2 cellular contexts compared by ENCODE assay signal in the genomic region with DNA sequence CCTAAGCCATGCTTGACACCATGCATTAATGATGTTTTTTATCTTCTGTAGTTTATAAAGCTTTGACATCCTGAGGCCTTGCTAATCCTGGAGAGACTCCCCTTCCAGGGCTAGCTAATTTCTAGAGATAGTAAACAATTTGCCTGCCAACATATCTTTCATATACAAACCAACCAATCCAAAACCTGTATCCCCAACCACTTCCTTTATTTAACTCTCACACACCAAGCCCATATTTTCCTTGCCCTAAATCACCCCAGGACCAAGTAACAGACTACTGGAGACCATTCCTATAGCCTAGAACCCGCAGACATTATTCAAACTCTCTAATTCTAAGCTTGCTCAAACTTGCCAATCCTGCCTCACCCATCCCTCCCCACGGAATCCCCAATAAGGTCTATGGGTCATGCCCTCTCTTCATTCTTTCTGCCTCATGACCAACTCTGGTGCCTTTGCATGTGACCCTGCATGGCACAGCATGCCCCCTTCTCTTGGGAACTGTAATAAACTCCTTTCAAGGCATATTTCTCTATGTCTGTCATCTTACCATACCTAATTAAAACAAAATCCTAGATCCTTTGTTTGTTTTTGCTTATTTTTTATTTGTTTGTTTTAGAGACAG.
TF ChIP-seq lines count a peak whose summit lies in the region.

No MANE protein-coding gene starts in this region.

TF ChIP-seq in H1, 55 proteins besides CTCF, POLR2A, EP300 and RAD21 (continued from another document):
- TF ChIP-seq TAF7 (optimal IDR thresholded peaks at IDR 0.05; ENCODE audit: borderline replicate concordance, low read depth, low read length): no peak
- TF ChIP-seq NANOG (IDR thresholded peaks at IDR 0.05; ENCODE audit: insufficient read depth, low read depth, low read length, poor library complexity, severe bottlenecking): no peak
- no peak for TF ChIP-seq SP2 (IDR thresholded peaks at IDR 0.05; ENCODE audit: low read length)
- no peak for TF ChIP-seq SIX5 (IDR thresholded peaks at IDR 0.05; ENCODE audit: low read depth, low read length)
- no peak for TF ChIP-seq TCF12 (IDR thresholded peaks at IDR 0.05; ENCODE audit: low read depth, low read length)
- TF ChIP-seq BCL11A (IDR thresholded peaks at IDR 0.05; ENCODE audit: low read depth in 2 of 2, low read length in 2 of 2): no peak
- TF ChIP-seq CBX5 (IDR thresholded peaks at IDR 0.05; ENCODE audit: low read depth, low read length): no peak
- TF ChIP-seq GABPA (IDR thresholded peaks at IDR 0.05; ENCODE audit: borderline replicate concordance, insufficient read depth, low read length): no peak

TF ChIP-seq in SK-N-SH treated with all-trans-retinoic acid at 6 μM for 48 hours, 23 proteins besides CTCF, POLR2A, EP300 and RAD21 (continued from another document):
- TF ChIP-seq, protein P1, sequence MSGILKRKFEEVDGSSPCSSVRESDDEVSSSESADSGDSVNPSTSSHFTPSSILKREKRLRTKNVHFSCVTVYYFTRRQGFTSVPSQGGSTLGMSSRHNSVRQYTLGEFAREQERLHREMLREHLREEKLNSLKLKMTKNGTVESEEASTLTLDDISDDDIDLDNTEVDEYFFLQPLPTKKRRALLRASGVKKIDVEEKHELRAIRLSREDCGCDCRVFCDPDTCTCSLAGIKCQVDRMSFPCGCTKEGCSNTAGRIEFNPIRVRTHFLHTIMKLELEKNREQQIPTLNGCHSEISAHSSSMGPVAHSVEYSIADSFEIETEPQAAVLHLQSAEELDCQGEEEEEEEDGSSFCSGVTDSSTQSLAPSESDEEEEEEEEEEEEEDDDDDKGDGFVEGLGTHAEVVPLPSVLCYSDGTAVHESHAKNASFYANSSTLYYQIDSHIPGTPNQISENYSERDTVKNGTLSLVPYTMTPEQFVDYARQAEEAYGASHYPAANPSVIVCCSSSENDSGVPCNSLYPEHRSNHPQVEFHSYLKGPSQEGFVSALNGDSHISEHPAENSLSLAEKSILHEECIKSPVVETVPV (CRISPR knock-in tag; IDR thresholded peaks at IDR 0.05): no peak
- TF ChIP-seq ZNF8 (CRISPR knock-in tag; IDR thresholded peaks at IDR 0.05) (no peak), ZC3H10 (CRISPR knock-in tag; IDR thresholded peaks at IDR 0.05) (no peak), BACH2 (CRISPR knock-in tag; IDR thresholded peaks at IDR 0.05; ENCODE audit: borderline replicate concordance) (no peak), ZFP30 (CRISPR knock-in tag; IDR thresholded peaks at IDR 0.05) (no peak), ESRRG (CRISPR knock-in tag; IDR thresholded peaks at IDR 0.05) (no peak), GLIS3 (CRISPR knock-in tag; IDR thresholded peaks at IDR 0.05) (no peak), TOX (CRISPR knock-in tag; IDR thresholded peaks at IDR 0.05; ENCODE audit: borderline replicate concordance) (no peak), RARB (CRISPR knock-in tag; IDR thresholded peaks at IDR 0.05) (no peak), CSDC2 (CRISPR knock-in tag; IDR thresholded peaks at IDR 0.05) (no peak), PATZ1 (CRISPR knock-in tag; IDR thresholded peaks at IDR 0.05; ENCODE audit: borderline replicate concordance) (no peak), PPARA (CRISPR knock-in tag; IDR thresholded peaks at IDR 0.05; ENCODE audit: borderline replicate concordance) (no peak), ISL1 (CRISPR knock-in tag; IDR thresholded peaks at IDR 0.05) (no peak)
